In genomic region chr9:69190086-69190865, GRCh38 we compare ENCODE assay signal across 12 cellular contexts. TPM values are rescaled to one million over a fixed set of nuclear protein-coding genes. Genes with fewer than 3 reads are reported as not detected.
DNase-seq lines count a peak whose midpoint lies in the region; ATAC-seq, FAIRE-seq and TF ChIP-seq lines count a peak whose summit lies in the region.
"Had no signal": no experiment of that assay in that cellular context is flagged by ENCODE, and none has a peak within 500 bp of the region (broad histone marks: within the 10 kb centered on the region; RNA-seq: fewer than 3 reads in every experiment).

No MANE protein-coding gene starts in this region.

- POLR2A ChIA-PET in HepG2 (lab: Yijun Ruan, JAX), result interaction anchor here (0.7 to 6.2 kb wide), 11 partner anchors 9 to 154 kb away, joined by 3 to 97 read pairs (median 7); partner anchors contain the start of genes FXN and TJP2

- TF ChIP-seq EP300 in HepG2 (IDR thresholded peaks at IDR 0.05; ENCODE audit: low read depth in 2 of 2, low read length in 2 of 2) (peak; percentile 64 to 97; a peak in 3 of 4 replicates), HepG2 (CRISPR knock-in tag; IDR thresholded peaks at IDR 0.05; ENCODE audit: borderline replicate concordance) (peak; percentile 88; the same call in 1 of the 2 replicates)

- TF ChIP-seq CTCF in HFFc6 (IDR thresholded peaks at IDR 0.05), result no peak
- TF ChIP-seq CTCF in HepG2 (CRISPR knock-in tag; IDR thresholded peaks at IDR 0.05), result no peak

- H3K4me1 Mint-ChIP-seq in HFFc6 (ENCODE audit: low read depth), result peaks cover 45% of the 10 kb centered on the region

- peaks cover 30% of the 10 kb centered on the region for H4K20me1 ChIP-seq in HepG2 (ENCODE audit: insufficient read depth, low read length)

- H3K27ac ChIP-seq in HepG2 (ENCODE audit: extremely low read length, insufficient read depth, low read length), result peak overlapping the region; percentile 82

- peak overlapping the region; percentile 54 for H3K9ac ChIP-seq in HepG2 (ENCODE audit: insufficient read depth, low read depth, low read length)
- H3K9ac ChIP-seq: SK-N-SH had no signal

- no peaks in the 10 kb centered on the region for H3K27me3 ChIP-seq in HepG2 (ENCODE audit: control insufficient read depth in 1 of 2, insufficient read depth in 2 of 2, low read length in 2 of 2)

- WGBS in HepG2 (ENCODE audit: low lambda C conversion rate), result 18% methylated on average over 4 of the region's 5 CpGs

- H3K27me3 Mint-ChIP-seq in HFFc6 (ENCODE audit: insufficient read depth), result no peaks in the 10 kb centered on the region
- H3K27me3 Mint-ChIP-seq: memory B cell had no signal

- H3K4me3 ChIP-seq in HepG2 (replicated peaks in 1 of 3; ENCODE audit: insufficient read depth in 1 of 3, low read depth in 2 of 3, low read length in 3 of 3), result peak overlapping the region in 1 of 3 experiments; percentile 42; a peak in 1 of 6 replicates

- no peak for TF ChIP-seq POLR2A in HepG2 (IDR thresholded peaks at IDR 0.05; ENCODE audit: insufficient read depth in 1 of 2, low read depth in 2 of 2, low read length in 2 of 2)

- no peaks in the 10 kb centered on the region; the same call in 1 of the 2 replicates for H3K36me3 Mint-ChIP-seq in HFFc6 (ENCODE audit: low read depth)
- H3K36me3 Mint-ChIP-seq: memory B cell had no signal

- no peak overlapping the region for H3K4me3 Mint-ChIP-seq in HFFc6
- H3K4me3 Mint-ChIP-seq: memory B cell had no signal

- H3K27ac Mint-ChIP-seq in HFFc6, result peak overlapping the region; percentile 36; the same call in 1 of the 2 replicates
- H3K27ac Mint-ChIP-seq: memory B cell had no signal

- peaks cover 100% of the 10 kb centered on the region for H3K4me1 ChIP-seq in HepG2 (ENCODE audit: insufficient read depth, low read length)

- no peaks in the 10 kb centered on the region for H3K9me3 Mint-ChIP-seq in HFFc6
- H3K9me3 Mint-ChIP-seq: memory B cell had no signal

- ATAC-seq in GM18873 (IDR thresholded peaks at IDR 0.05; ENCODE audit: low FRiP score, unreplicated experiment), result peak; percentile 85
- peak; percentile 87 for ATAC-seq in HG03460 (IDR thresholded peaks at IDR 0.05; ENCODE audit: unreplicated experiment)
- peak; percentile 54 for ATAC-seq in HepG2

- DNase-seq in HFFc6 (no peak), HepG2 (ENCODE audit: low spot score) (peak; percentile 90), KG1 (lab: John Stamatoyannopoulos, UW) (no peak), SIG-M5 treated with dmso at 0.1 percent for 504 hours (lab: John Stamatoyannopoulos, UW; ENCODE audit: unreplicated experiment) (no peak)
- no peak for DNase-seq in stimulated activated CD4-positive, alpha-beta T cell treated with anti-CD3 and anti-CD28 coated beads, Interleukin-4, amount 100 ng/mL, for 4 hours
- no peak for DNase-seq in stimulated activated CD4-positive, alpha-beta T cell treated with anti-CD3 and anti-CD28 coated beads, Interleukin-4, amount 100 ng/mL, for 1 hour
- DNase-seq: DMS79 treated with DMSO at 0.1 percent for 48 hours, NCI-H1694, SK-N-SH had no signal

- H2AFZ ChIP-seq in HepG2 (ENCODE audit: low read length), result no peak overlapping the region

- CTCF ChIA-PET in HepG2 (lab: Yijun Ruan, JAX; ENCODE audit: low intra/inter-chr PET ratio, low total read pairs), result interaction anchor here (1.1 kb wide), 1 partner anchor 86 kb away, joined by 3 read pairs; no protein-coding TSS in a partner anchor

- in situ Hi-C loops in HepG2 (cut with HindIII; ENCODE audit: extremely low pct_ligation_motif_present, low pct_unique_long_range_greater_than_20kb), result no loop called here

- TF ChIP-seq RAD21 in HepG2 (CRISPR knock-in tag; IDR thresholded peaks at IDR 0.05), result no peak

- H3K36me3 ChIP-seq in HepG2 (replicated peaks in 1 of 2; ENCODE audit: control insufficient read depth in 1 of 2, insufficient read depth in 2 of 2, low read length in 2 of 2), result peaks cover 0 to 11% of the 10 kb centered on the region in 2 experiments; a peak in 3 of 5 replicates

- FAIRE-seq in HepG2 (lab: Jason Lieb, UNC), result peak; percentile 64

- H3K79me2 ChIP-seq in HepG2 (ENCODE audit: insufficient read depth, low read length), result peaks cover 85% of the 10 kb centered on the region

- intact Hi-C loops in HepG2 (cut with micrococcal nuclease; ENCODE audit: unreplicated experiment), result loop anchor here (2.0 kb wide), 1 partner anchor 69 kb away; no protein-coding TSS in a partner anchor

- BruUV-seq in HepG2 (replicated peaks; lab: Mats Ljungman, UMichigan), result no TSS peak

- no peaks in the 10 kb centered on the region for H3K9me3 ChIP-seq in HepG2 (ENCODE audit: low read length)
- H3K9me3 ChIP-seq: SK-N-SH had no signal

- peak overlapping the region; percentile 66 for H3K4me2 ChIP-seq in HepG2 (ENCODE audit: low read depth, low read length)
- H3K4me2 ChIP-seq: SK-N-SH had no signal

TF ChIP-seq in HepG2, 621 proteins besides CTCF, POLR2A, EP300 and RAD21 (continues in another document):
- TF ChIP-seq FOSL2 (CRISPR knock-in tag; IDR thresholded peaks at IDR 0.05), result peak; percentile 45
- TF ChIP-seq ZNF577 (CRISPR knock-in tag; IDR thresholded peaks at IDR 0.05; ENCODE audit: borderline replicate concordance, low read depth), result no peak
- TF ChIP-seq SPEN (CRISPR knock-in tag; IDR thresholded peaks at IDR 0.05; ENCODE audit: low read depth), result no peak
- peak; percentile 54 for TF ChIP-seq ASH2L (IDR thresholded peaks at IDR 0.05; ENCODE audit: insufficient read length, low read depth, low read length)
- peak; percentile 94 for TF ChIP-seq CEBPB (IDR thresholded peaks at IDR 0.05; ENCODE audit: borderline replicate concordance, low read depth, low read length)
- no peak for TF ChIP-seq ZC3H4 (CRISPR knock-in tag; IDR thresholded peaks at IDR 0.05; ENCODE audit: borderline replicate concordance)
- TF ChIP-seq RXRA (CRISPR knock-in tag; IDR thresholded peaks at IDR 0.05), result peak; percentile 55; the same call in 1 of the 2 replicates
- no peak for TF ChIP-seq ZNF160 (CRISPR knock-in tag; IDR thresholded peaks at IDR 0.05)
- TF ChIP-seq MTF1 (CRISPR knock-in tag; IDR thresholded peaks at IDR 0.05), result no peak
- TF ChIP-seq TARDBP (CRISPR knock-in tag; IDR thresholded peaks at IDR 0.05), result no peak
- TF ChIP-seq, protein P1, sequence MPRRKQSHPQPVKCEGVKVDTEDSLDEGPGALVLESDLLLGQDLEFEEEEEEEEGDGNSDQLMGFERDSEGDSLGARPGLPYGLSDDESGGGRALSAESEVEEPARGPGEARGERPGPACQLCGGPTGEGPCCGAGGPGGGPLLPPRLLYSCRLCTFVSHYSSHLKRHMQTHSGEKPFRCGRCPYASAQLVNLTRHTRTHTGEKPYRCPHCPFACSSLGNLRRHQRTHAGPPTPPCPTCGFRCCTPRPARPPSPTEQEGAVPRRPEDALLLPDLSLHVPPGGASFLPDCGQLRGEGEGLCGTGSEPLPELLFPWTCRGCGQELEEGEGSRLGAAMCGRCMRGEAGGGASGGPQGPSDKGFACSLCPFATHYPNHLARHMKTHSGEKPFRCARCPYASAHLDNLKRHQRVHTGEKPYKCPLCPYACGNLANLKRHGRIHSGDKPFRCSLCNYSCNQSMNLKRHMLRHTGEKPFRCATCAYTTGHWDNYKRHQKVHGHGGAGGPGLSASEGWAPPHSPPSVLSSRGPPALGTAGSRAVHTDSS (CRISPR knock-in tag; conservative IDR thresholded peaks at IDR 0.05), result no peak
- TF ChIP-seq KDM5A (IDR thresholded peaks at IDR 0.05; ENCODE audit: borderline replicate concordance, low read length), result no peak
- no peak for TF ChIP-seq TFE3 (CRISPR knock-in tag; IDR thresholded peaks at IDR 0.05)
- peak; percentile 92; the same call in 1 of the 2 replicates for TF ChIP-seq FOXJ3 (CRISPR knock-in tag; IDR thresholded peaks at IDR 0.05; ENCODE audit: borderline replicate concordance)
- no peak for TF ChIP-seq KDM4B (CRISPR knock-in tag; IDR thresholded peaks at IDR 0.05)

RNA-seq across cellular contexts. Expression of gene TJP2, which starts 16.2 kb away (rescaled TPM):
- 10 to 100 TPM; 25.3 to 50.4 (median 45.4) TPM for total RNA-seq in HFFc6 (2021; fragmentation: NEBNext Ultra II Directional; extraction: Animal tissue kit (Norgen Biotek cat#: 25700))
- total RNA-seq in HepG2 (2016; rRNA removed; fragmentation: Illumina TruSeq; extraction: Trizol), result 110 and 135 TPM in 2 replicates
- 19.7 and 22.7 TPM in 2 replicates for total RNA-seq in HepG2 (2016; cell fraction: cytosol; rRNA removed; fragmentation: Illumina TruSeq; extraction: Trizol; ENCODE audit: low read depth)
- total RNA-seq in HepG2 (2016; cell fraction: insoluble cytoplasmic fraction; rRNA removed; fragmentation: Illumina TruSeq; extraction: Trizol), result 109 and 122 TPM in 2 replicates
- 29.6 and 31.5 TPM in 2 replicates for total RNA-seq in HepG2 (2016; cell fraction: membrane; rRNA removed; fragmentation: Illumina TruSeq; extraction: Trizol)
- total RNA-seq in HepG2 (2016; cell fraction: nucleus; rRNA removed; fragmentation: Illumina TruSeq; extraction: Trizol), result 104 and 120 TPM in 2 replicates
- polyA plus RNA-seq in HepG2 (2011; rRNA removed), result 109 and 112 TPM in 2 replicates
- 71.5 and 85.0 TPM in 2 replicates for polyA plus RNA-seq in HepG2 (2011; cell fraction: cytosol; rRNA removed)
- polyA plus RNA-seq in HepG2 (2011; cell fraction: nucleus; rRNA removed), result 238 and 261 TPM in 2 replicates
- polyA plus RNA-seq in HepG2 (2012), result 110 and 201 TPM in 2 replicates
- polyA plus RNA-seq in HepG2 (2016; cell fraction: cytosol; fragmentation: Illumina TruSeq; extraction: Trizol; ENCODE audit: low read depth), result 3.9 and 4.9 TPM in 2 replicates
- polyA plus RNA-seq in HepG2 (2016; cell fraction: insoluble cytoplasmic fraction; fragmentation: Illumina TruSeq; extraction: Trizol; ENCODE audit: low read depth), result 110 and 122 TPM in 2 replicates
- 11.6 and 12.9 TPM in 2 replicates for polyA plus RNA-seq in HepG2 (2016; cell fraction: membrane; fragmentation: Illumina TruSeq; extraction: Trizol; ENCODE audit: low read depth)
- polyA plus RNA-seq in HepG2 (2016; cell fraction: nucleus; fragmentation: Illumina TruSeq; extraction: Trizol; ENCODE audit: insufficient read depth, low read depth), result 155 and 164 TPM in 2 replicates
- 13.0 and 80.7 TPM in 2 replicates for polyA minus RNA-seq in HepG2 (2011; rRNA and poly(A)+ RNA removed; ENCODE audit: low replicate concordance)
- polyA minus RNA-seq in HepG2 (2011; cell fraction: cytosol; rRNA and poly(A)+ RNA removed), result 99.2 and 104 TPM in 2 replicates
- polyA minus RNA-seq in HepG2 (2011; cell fraction: nucleus; rRNA and poly(A)+ RNA removed), result 157 and 183 TPM in 2 replicates
